Comparison of ENCODE assay signal across 28 cellular contexts in the genomic region with DNA sequence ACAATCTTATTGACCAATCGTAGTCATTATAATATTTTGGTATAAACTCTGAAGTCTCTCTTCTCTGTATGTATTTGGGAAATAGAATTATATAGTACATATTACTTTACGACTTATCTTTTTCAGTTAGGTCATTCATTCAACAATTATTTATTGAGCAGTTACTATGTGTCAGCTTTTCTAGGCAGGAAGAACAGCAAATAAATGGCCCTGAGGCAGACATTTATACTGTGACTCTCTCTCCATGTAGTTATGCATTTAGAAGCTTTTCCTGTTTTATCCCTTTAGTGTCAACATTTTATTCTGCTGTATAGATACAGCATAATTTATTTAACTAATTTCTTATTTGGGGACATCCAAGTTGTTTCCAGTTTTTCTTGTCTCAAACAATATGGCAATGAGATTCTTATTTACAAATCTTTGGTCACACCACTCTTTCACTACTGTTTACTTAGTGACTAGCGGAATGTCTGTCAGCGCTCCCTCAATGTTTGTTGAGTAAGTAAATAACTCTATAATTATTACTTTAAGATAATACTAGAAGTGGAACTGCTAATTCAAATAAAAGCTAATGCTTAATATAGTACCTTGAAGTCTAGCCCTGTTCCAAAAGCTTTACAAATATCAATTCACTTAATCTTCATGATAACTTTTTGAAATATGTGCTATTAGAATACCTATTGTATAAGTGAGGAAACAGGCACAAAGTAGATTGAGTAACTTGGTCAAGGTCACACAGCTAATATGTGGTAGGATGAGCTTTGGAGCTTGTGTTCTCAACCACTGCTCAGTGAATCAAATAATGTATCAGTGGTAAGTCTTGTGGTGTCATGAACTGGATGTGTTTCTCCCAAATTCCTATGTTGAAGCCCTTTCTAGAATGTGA.
"Had no signal": no experiment of that assay in that cellular context is flagged by ENCODE, and none has a peak within 500 bp of the region (broad histone marks: within the 10 kb centered on the region; RNA-seq: fewer than 3 reads in every experiment).

No MANE protein-coding gene starts in this region.

- H3K4me1 Mint-ChIP-seq: activated CD4-positive, alpha-beta T cell treated with anti-CD3 and anti-CD28 coated beads for 36 hours; activated T-helper 17 cell treated with anti-CD3 and anti-CD28 coated beads, Interleukin-2, amount 50 U/mL, for 72 hours; memory B cell; nephron had no signal

- H3K4me3 Mint-ChIP-seq: activated CD4-positive, alpha-beta T cell treated with anti-CD3 and anti-CD28 coated beads for 36 hours; activated T-cell treated with anti-CD3 and anti-CD28 coated beads, Interleukin-2, amount 50 U/mL, for 24 hours; activated T-helper 17 cell treated with anti-CD3 and anti-CD28 coated beads, Interleukin-2, amount 50 U/mL, for 72 hours; effector memory CD8-positive, alpha-beta T cell; memory B cell; nephron; type B pancreatic cell; WTC11 had no signal

- H3K27ac Mint-ChIP-seq: activated CD4-positive, alpha-beta T cell treated with anti-CD3 and anti-CD28 coated beads for 36 hours; activated naive CD4-positive, alpha-beta T cell treated with anti-CD3 and anti-CD28 coated beads, Interleukin-2, amount 50 U/mL, for 72 hours; activated T-cell treated with anti-CD3 and anti-CD28 coated beads, Interleukin-2, amount 50 U/mL, for 24 hours; activated T-helper 17 cell treated with anti-CD3 and anti-CD28 coated beads, Interleukin-2, amount 50 U/mL, for 72 hours; effector memory CD8-positive, alpha-beta T cell; memory B cell; nephron; type B pancreatic cell; WTC11 had no signal

- DNase-seq: activated CD4-positive, alpha-beta T cell treated with anti-CD3 and anti-CD28 coated beads for 36 hours; activated CD4-positive, alpha-beta T cell treated with anti-CD3 and anti-CD28 coated beads, Interleukin-2, amount 50 U/mL, for 4 hours; activated CD8-positive, alpha-beta memory T cell treated with anti-CD3 and anti-CD28 coated beads for 24 hours; activated CD8-positive, alpha-beta memory T cell treated with anti-CD3 and anti-CD28 coated beads, Interleukin-2, amount 50 U/mL, for 4 hours; activated T-cell treated with anti-CD3 and anti-CD28 coated beads, Interleukin-2, amount 50 U/mL, for 24 hours; brain microvascular endothelial cell; central memory CD4-positive, alpha-beta T cell; dorsolateral prefrontal cortex; effector memory CD8-positive, alpha-beta T cell; hypothalamus; islet precursor cell; left cardiac atrium; ovary; psoas muscle; spleen; stimulated activated CD4-positive, alpha-beta T cell treated with anti-CD3 and anti-CD28 coated beads, Interleukin-4, amount 100 ng/mL, for 1 hour; stimulated activated naive CD4-positive, alpha-beta T cell treated with Interleukin-2 at 50 U/mL for 16 hours had no signal

- H3K36me3 Mint-ChIP-seq: activated naive CD4-positive, alpha-beta T cell treated with anti-CD3 and anti-CD28 coated beads, Interleukin-2, amount 50 U/mL, for 72 hours; memory B cell; type B pancreatic cell had no signal

- H3K4me3 ChIP-seq: ascending aorta, dorsolateral prefrontal cortex, esophagus muscularis mucosa, ovary, psoas muscle, right atrium auricular region, spleen, thoracic aorta, vagina had no signal

- H3K27me3 Mint-ChIP-seq: activated CD4-positive, alpha-beta T cell treated with anti-CD3 and anti-CD28 coated beads for 36 hours; activated T-helper 17 cell treated with anti-CD3 and anti-CD28 coated beads, Interleukin-2, amount 50 U/mL, for 72 hours; memory B cell had no signal

- H3K9me3 Mint-ChIP-seq: activated naive CD4-positive, alpha-beta T cell treated with anti-CD3 and anti-CD28 coated beads, Interleukin-2, amount 50 U/mL, for 72 hours; activated T-cell treated with anti-CD3 and anti-CD28 coated beads, Interleukin-2, amount 50 U/mL, for 24 hours; activated T-helper 17 cell treated with anti-CD3 and anti-CD28 coated beads, Interleukin-2, amount 50 U/mL, for 72 hours; effector memory CD8-positive, alpha-beta T cell; memory B cell; type B pancreatic cell had no signal
